ENCODE assay signal across 15 cellular contexts in genomic region chrX:94576367-94577004, GRCh38.
DNase-seq lines count a peak whose midpoint lies in the region; ATAC-seq and TF ChIP-seq lines count a peak whose summit lies in the region.
"Had no signal": no experiment of that assay in that cellular context is flagged by ENCODE, and none has a peak within 500 bp of the region (broad histone marks: within the 10 kb centered on the region; RNA-seq: fewer than 3 reads in every experiment).

No MANE protein-coding gene starts in this region.

- CTCF ChIA-PET in SK-N-SH (lab: Yijun Ruan, JAX) (interaction anchor here (1.0 kb wide), 1 partner anchor 19 kb away, joined by 4 read pairs; no protein-coding TSS in a partner anchor), OCI-LY7 (lab: Charles Lee; ENCODE audit: unreplicated experiment) (no interaction called here)

- intact Hi-C loops in OCI-LY7 (cut with micrococcal nuclease; ENCODE audit: unreplicated experiment) = no loop called here
- intact Hi-C loops in activated T-helper 1 cell treated with anti-CD3 and anti-CD28 coated beads, Interleukin-12 subunit alpha, Interleukin-12 subunit beta, Interleukin-2, Interleukin-4 antibody, amounts not matched to agents 30 ng/mL and 10 ng/mL and 1 ng/mL, durations not matched to agents 14 hours and 24 hours and 36 hours (cut with micrococcal nuclease) = no loop called here

- no peaks in the 10 kb centered on the region for H3F3A ChIP-seq in SK-N-SH (replicated peaks; ENCODE audit: insufficient read depth)

- no peak overlapping the region for H3K4me2 ChIP-seq in SK-N-SH
- no peak overlapping the region for H3K4me2 ChIP-seq in OCI-LY7 (ENCODE audit: low read length)
- H3K4me2 ChIP-seq: KMS-11 had no signal

- no peak for ATAC-seq in SK-N-SH treated with all-trans-retinoic acid at 6 μM for 48 hours
- ATAC-seq in GM19035 (IDR thresholded peaks at IDR 0.05; ENCODE audit: unreplicated experiment) = no peak
- no peak for ATAC-seq in GM18907 (IDR thresholded peaks at IDR 0.05; ENCODE audit: unreplicated experiment)
- no peak for ATAC-seq in GM21576 (IDR thresholded peaks at IDR 0.05; ENCODE audit: unreplicated experiment)
- ATAC-seq: HCT116; stimulated activated naive B cell treated with anti-CD40 and anti-IgM and Interleukin-4, amounts not matched to agents 10 μg/mL and 1 μg/mL and 100 μg/mL, for 72 hours; upper lobe of right lung had no signal

- TF ChIP-seq CTCF in SK-N-SH (IDR thresholded peaks at IDR 0.05) = peak; percentile 56
- peak; percentile 33; the same call in 1 of the 2 replicates for TF ChIP-seq CTCF in OCI-LY7 (conservative IDR thresholded peaks at IDR 0.05; ENCODE audit: low read length)
- TF ChIP-seq CTCF in fibroblast of mammary gland (conservative IDR thresholded peaks at IDR 0.05; ENCODE audit: control insufficient read depth, insufficient read depth, low read depth, low read length) = peak; percentile 26

- DNase-seq in SK-N-SH (peak; percentile 2), OCI-LY7 (ENCODE audit: low spot score) (no peak), fibroblast of mammary gland (ENCODE audit: low read depth) (no peak)
- no peak for DNase-seq in activated T-helper 1 cell treated with anti-CD3 and anti-CD28 coated beads, Interleukin-12 subunit alpha, Interleukin-12 subunit beta, Interleukin-2, Interleukin-4 antibody, amounts not matched to agents 30 ng/mL and 10 ng/mL and 1 ng/mL, durations not matched to agents 14 hours and 24 hours and 36 hours (ENCODE audit: low spot score)
- DNase-seq: effector CD4-positive, alpha-beta T cell; foreskin melanocyte; NCI-H2029; stimulated activated naive B cell treated with anti-CD40 and anti-IgM and Interleukin-4, amounts not matched to agents 10 μg/mL and 1 μg/mL and 100 μg/mL, for 72 hours; upper lobe of right lung had no signal

- H3K36me3 Mint-ChIP-seq in activated T-helper 1 cell treated with anti-CD3 and anti-CD28 coated beads, Interleukin-12 subunit alpha, Interleukin-12 subunit beta, Interleukin-2, Interleukin-4 antibody, amounts not matched to agents 30 ng/mL and 10 ng/mL and 1 ng/mL, durations not matched to agents 14 hours and 24 hours and 36 hours (ENCODE audit: low read depth) = no peaks in the 10 kb centered on the region
- H3K36me3 Mint-ChIP-seq: stimulated activated naive B cell treated with anti-CD40 and anti-IgM and Interleukin-4, amounts not matched to agents 10 μg/mL and 1 μg/mL and 100 μg/mL, for 72 hours had no signal

- H3K27ac Mint-ChIP-seq in activated T-helper 1 cell treated with anti-CD3 and anti-CD28 coated beads, Interleukin-12 subunit alpha, Interleukin-12 subunit beta, Interleukin-2, Interleukin-4 antibody, amounts not matched to agents 30 ng/mL and 10 ng/mL and 1 ng/mL, durations not matched to agents 14 hours and 24 hours and 36 hours = no peak overlapping the region
- H3K27ac Mint-ChIP-seq: stimulated activated naive B cell treated with anti-CD40 and anti-IgM and Interleukin-4, amounts not matched to agents 10 μg/mL and 1 μg/mL and 100 μg/mL, for 72 hours had no signal

- 0% methylated on average over 2 of the region's 2 CpGs for WGBS in SK-N-SH (ENCODE audit: low lambda C conversion rate)

- no peak for TF ChIP-seq RAD21 in SK-N-SH (IDR thresholded peaks at IDR 0.05; ENCODE audit: low read length)

- no peaks in the 10 kb centered on the region for H4K20me1 ChIP-seq in SK-N-SH (ENCODE audit: insufficient read depth)
- H4K20me1 ChIP-seq in OCI-LY7 (ENCODE audit: insufficient read depth, low read length) = no peaks in the 10 kb centered on the region

- no peaks in the 10 kb centered on the region for H3K79me2 ChIP-seq in SK-N-SH (ENCODE audit: insufficient read depth)
- no peaks in the 10 kb centered on the region for H3K79me2 ChIP-seq in OCI-LY7 (ENCODE audit: insufficient read depth, low read depth, low read length)

- no peaks in the 10 kb centered on the region for H3K9me2 ChIP-seq in SK-N-SH
- no peaks in the 10 kb centered on the region for H3K9me2 ChIP-seq in OCI-LY7 (ENCODE audit: insufficient read depth, low read length)

- H3K27me3 Mint-ChIP-seq in activated T-helper 1 cell treated with anti-CD3 and anti-CD28 coated beads, Interleukin-12 subunit alpha, Interleukin-12 subunit beta, Interleukin-2, Interleukin-4 antibody, amounts not matched to agents 30 ng/mL and 10 ng/mL and 1 ng/mL, durations not matched to agents 14 hours and 24 hours and 36 hours (ENCODE audit: insufficient read depth) = no peaks in the 10 kb centered on the region
- H3K27me3 Mint-ChIP-seq: stimulated activated naive B cell treated with anti-CD40 and anti-IgM and Interleukin-4, amounts not matched to agents 10 μg/mL and 1 μg/mL and 100 μg/mL, for 72 hours had no signal

- H3K9me3 Mint-ChIP-seq in activated T-helper 1 cell treated with anti-CD3 and anti-CD28 coated beads, Interleukin-12 subunit alpha, Interleukin-12 subunit beta, Interleukin-2, Interleukin-4 antibody, amounts not matched to agents 30 ng/mL and 10 ng/mL and 1 ng/mL, durations not matched to agents 14 hours and 24 hours and 36 hours = no peaks in the 10 kb centered on the region
- H3K9me3 Mint-ChIP-seq: stimulated activated naive B cell treated with anti-CD40 and anti-IgM and Interleukin-4, amounts not matched to agents 10 μg/mL and 1 μg/mL and 100 μg/mL, for 72 hours had no signal

- H2AFZ ChIP-seq in SK-N-SH (ENCODE audit: low read depth) (no peak overlapping the region), OCI-LY7 (ENCODE audit: low read length) (no peak overlapping the region)

- no peak overlapping the region for H3K27ac ChIP-seq in SK-N-SH (ENCODE audit: low read depth in 2 of 2, low read length in 1 of 2)
- H3K27ac ChIP-seq in OCI-LY7 (ENCODE audit: low read depth, low read length, poor library complexity, severe bottlenecking) = no peak overlapping the region
- H3K27ac ChIP-seq: KMS-11, upper lobe of right lung had no signal

- H3K4me1 ChIP-seq in SK-N-SH (ENCODE audit: control insufficient read depth in 1 of 2, insufficient read depth in 2 of 2, low read depth in 1 of 2, low read length in 1 of 2) = no peaks in the 10 kb centered on the region
- H3K4me1 ChIP-seq in OCI-LY7 (ENCODE audit: insufficient read depth, low read length, poor library complexity, severe bottlenecking) = no peaks in the 10 kb centered on the region
- H3K4me1 ChIP-seq: upper lobe of right lung had no signal

- TF ChIP-seq EP300 in SK-N-SH (IDR thresholded peaks at IDR 0.05; ENCODE audit: borderline replicate concordance in 1 of 2, low read depth in 1 of 2, low read length in 1 of 2) = no peak

- no peak overlapping the region for H3K9ac ChIP-seq in SK-N-SH
- H3K9ac ChIP-seq: KMS-11 had no signal

- no peaks in the 10 kb centered on the region; the same call in 1 of the 2 replicates for H3K27me3 ChIP-seq in SK-N-SH (ENCODE audit: insufficient read depth)
- H3K27me3 ChIP-seq: upper lobe of right lung had no signal

- no TSS peak for BruUV-seq in OCI-LY7 (replicated peaks; lab: Mats Ljungman, UMichigan)

- H3K4me3 ChIP-seq in SK-N-SH (ENCODE audit: low read depth in 2 of 2, low read length in 1 of 2) (no peak overlapping the region), OCI-LY7 (ENCODE audit: low read depth, low read length, poor library complexity, severe bottlenecking) (no peak overlapping the region), fibroblast of mammary gland (ENCODE audit: control insufficient read depth, low read depth, low read length) (no peak overlapping the region)
- H3K4me3 ChIP-seq: upper lobe of right lung had no signal

- H3K36me3 ChIP-seq in SK-N-SH (replicated peaks in 1 of 2; ENCODE audit: control insufficient read depth in 1 of 2, insufficient read depth in 2 of 2, low read length in 1 of 2) (no peaks in the 10 kb centered on the region), OCI-LY7 (ENCODE audit: insufficient read depth, low read length) (no peaks in the 10 kb centered on the region)
- H3K36me3 ChIP-seq: upper lobe of right lung had no signal

- H3K9me3 ChIP-seq in SK-N-SH (no peaks in the 10 kb centered on the region), OCI-LY7 (ENCODE audit: low read length) (no peaks in the 10 kb centered on the region)
- H3K9me3 ChIP-seq: upper lobe of right lung had no signal

- POLR2A ChIA-PET in SK-N-SH (lab: Yijun Ruan, JAX) = no interaction called here
- POLR2A ChIA-PET in OCI-LY7 (lab: Charles Lee) = no interaction called here

- H3K4me1 Mint-ChIP-seq in activated T-helper 1 cell treated with anti-CD3 and anti-CD28 coated beads, Interleukin-12 subunit alpha, Interleukin-12 subunit beta, Interleukin-2, Interleukin-4 antibody, amounts not matched to agents 30 ng/mL and 10 ng/mL and 1 ng/mL, durations not matched to agents 14 hours and 24 hours and 36 hours (ENCODE audit: low read depth) = no peaks in the 10 kb centered on the region
- H3K4me1 Mint-ChIP-seq: stimulated activated naive B cell treated with anti-CD40 and anti-IgM and Interleukin-4, amounts not matched to agents 10 μg/mL and 1 μg/mL and 100 μg/mL, for 72 hours had no signal

- H3K4me3 Mint-ChIP-seq in activated T-helper 1 cell treated with anti-CD3 and anti-CD28 coated beads, Interleukin-12 subunit alpha, Interleukin-12 subunit beta, Interleukin-2, Interleukin-4 antibody, amounts not matched to agents 30 ng/mL and 10 ng/mL and 1 ng/mL, durations not matched to agents 14 hours and 24 hours and 36 hours = no peak overlapping the region
- H3K4me3 Mint-ChIP-seq: stimulated activated naive B cell treated with anti-CD40 and anti-IgM and Interleukin-4, amounts not matched to agents 10 μg/mL and 1 μg/mL and 100 μg/mL, for 72 hours had no signal

TF ChIP-seq in SK-N-SH, 30 proteins besides CTCF, POLR2A, EP300 and RAD21:
- TF ChIP-seq, protein P1, sequence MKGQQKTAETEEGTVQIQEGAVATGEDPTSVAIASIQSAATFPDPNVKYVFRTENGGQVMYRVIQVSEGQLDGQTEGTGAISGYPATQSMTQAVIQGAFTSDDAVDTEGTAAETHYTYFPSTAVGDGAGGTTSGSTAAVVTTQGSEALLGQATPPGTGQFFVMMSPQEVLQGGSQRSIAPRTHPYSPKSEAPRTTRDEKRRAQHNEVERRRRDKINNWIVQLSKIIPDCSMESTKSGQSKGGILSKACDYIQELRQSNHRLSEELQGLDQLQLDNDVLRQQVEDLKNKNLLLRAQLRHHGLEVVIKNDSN (IDR thresholded peaks at IDR 0.05; ENCODE audit: borderline replicate concordance, low read depth) = no peak

TF ChIP-seq in SK-N-SH treated with all-trans-retinoic acid at 6 μM for 48 hours, 23 proteins besides CTCF, POLR2A, EP300 and RAD21:
- no peak for TF ChIP-seq ZC3H10 (CRISPR knock-in tag; IDR thresholded peaks at IDR 0.05)
